In genomic region chr6:27501187-27501586, GRCh38 we compare ENCODE assay signal across 17 cellular contexts. TPM values are rescaled to one million over a fixed set of nuclear protein-coding genes. Genes with fewer than 3 reads are reported as not detected.
DNase-seq lines count a peak whose midpoint lies in the region; ATAC-seq and TF ChIP-seq lines count a peak whose summit lies in the region.
"Had no signal": no experiment of that assay in that cellular context is flagged by ENCODE, and none has a peak within 500 bp of the region (broad histone marks: within the 10 kb centered on the region; RNA-seq: fewer than 3 reads in every experiment).

No MANE protein-coding gene starts in this region.

- H3K4me1 Mint-ChIP-seq in CD4-positive, alpha-beta T cell (ENCODE audit: low read depth), result peaks cover 50% of the 10 kb centered on the region
- H3K4me1 Mint-ChIP-seq in neural crest cell, result peaks cover 14% of the 10 kb centered on the region

- DNase-seq in CD4-positive, alpha-beta T cell, result no peak
- DNase-seq in PC-9 (no peak), neural crest cell (ENCODE audit: low read depth, low spot score) (no peak), left cardiac atrium (no peak)
- DNase-seq in stimulated activated CD4-positive, alpha-beta T cell treated with anti-CD3 and anti-CD28 coated beads, Interleukin-2, amount 100 ng/mL, for 24 hours, result no peak
- DNase-seq: CD8-positive, alpha-beta T cell; KG1; NCI-H1105; NCI-H146; NCI-H2029 treated with DMSO at 0.1 percent for 48 hours; NCI-H446; NCI-H526 treated with DMSO at 0.1 percent for 48 hours; SHP77 treated with DMSO at 0.1 percent for 48 hours; SK-N-SH had no signal

- CTCF ChIA-PET in CD4-positive, alpha-beta T cell (lab: Charles Lee), result no interaction called here
- CTCF ChIA-PET in PC-9 (lab: Charles Lee), result no interaction called here

- H3K36me3 Mint-ChIP-seq in CD4-positive, alpha-beta T cell (ENCODE audit: low read depth), result peaks cover 28% of the 10 kb centered on the region
- H3K36me3 Mint-ChIP-seq in neural crest cell (ENCODE audit: low read depth), result no peaks in the 10 kb centered on the region

- no peak overlapping the region; the same call in 1 of the 2 replicates for H2AFZ ChIP-seq in PC-9

- peaks cover 39% of the 10 kb centered on the region for H3F3A ChIP-seq in PC-9 (ENCODE audit: insufficient read depth, low read depth)

- peak overlapping the region; percentile 96 for H3K4me2 ChIP-seq in PC-9
- H3K4me2 ChIP-seq: SK-N-SH had no signal

- H3K36me3 ChIP-seq in HUES48 (ENCODE audit: control insufficient read depth, insufficient read depth, low read length) (no peaks in the 10 kb centered on the region), PC-9 (ENCODE audit: low read depth) (no peaks in the 10 kb centered on the region)

- no peak for TF ChIP-seq CTCF in CD4-positive, alpha-beta T cell (IDR thresholded peaks at IDR 0.05)
- TF ChIP-seq CTCF in PC-9 (conservative IDR thresholded peaks at IDR 0.05), result no peak
- no peak for TF ChIP-seq CTCF in neural crest cell (conservative IDR thresholded peaks at IDR 0.05)

- no TSS peak for BruUV-seq in PC-9 (replicated peaks; lab: Mats Ljungman, UMichigan)

- H3K9me3 ChIP-seq in CD4-positive, alpha-beta T cell (ENCODE audit: control insufficient read depth, low read length), result no peaks in the 10 kb centered on the region
- H3K9me3 ChIP-seq in HUES48 (ENCODE audit: control insufficient read depth, insufficient read depth, low read length), result no peaks in the 10 kb centered on the region
- H3K9me3 ChIP-seq in PC-9 (ENCODE audit: insufficient read depth, low read depth), result peaks cover under 1% of the 10 kb centered on the region; the same call in 1 of the 2 replicates
- H3K9me3 ChIP-seq: SK-N-SH had no signal

- H3K27me3 ChIP-seq in CD4-positive, alpha-beta T cell (ENCODE audit: control insufficient read depth, insufficient read depth, low read length), result peaks cover 21% of the 10 kb centered on the region
- H3K27me3 ChIP-seq in HUES48 (ENCODE audit: control insufficient read depth, insufficient read depth, low read length) (no peaks in the 10 kb centered on the region), PC-9 (ENCODE audit: insufficient read depth, low read depth) (no peaks in the 10 kb centered on the region)

- no peak for ATAC-seq in CD4-positive, alpha-beta T cell (ENCODE audit: poor library complexity)
- ATAC-seq in left cardiac atrium (no peak), HG03039 (IDR thresholded peaks at IDR 0.05; ENCODE audit: unreplicated experiment) (no peak)
- ATAC-seq: CD8-positive, alpha-beta T cell had no signal

- H3K4me3 ChIP-seq in HUES48 (ENCODE audit: low read depth, low read length) (peak overlapping the region; percentile 86; the same call in 1 of the 2 replicates), PC-9 (peak overlapping the region; percentile 73; the same call in 1 of the 2 replicates)

- no peaks in the 10 kb centered on the region for H3K79me2 ChIP-seq in PC-9 (ENCODE audit: low read depth)

- peak overlapping the region; percentile 78 for H3K4me3 Mint-ChIP-seq in CD4-positive, alpha-beta T cell
- H3K4me3 Mint-ChIP-seq in neural crest cell, result peak overlapping the region; percentile 69

- H3K9me2 ChIP-seq in PC-9 (ENCODE audit: insufficient read depth), result no peaks in the 10 kb centered on the region
- H3K9me2 ChIP-seq: SK-N-SH had no signal

- POLR2A ChIA-PET in CD4-positive, alpha-beta T cell (lab: Charles Lee), result interaction anchor here (2.0 kb wide), 1 partner anchor 22 kb away, joined by 29 read pairs; no protein-coding TSS in a partner anchor
- POLR2A ChIA-PET in PC-9 (lab: Charles Lee; ENCODE audit: unreplicated experiment), result no interaction called here

- peaks cover 46% of the 10 kb centered on the region for H3K27me3 Mint-ChIP-seq in CD4-positive, alpha-beta T cell
- H3K27me3 Mint-ChIP-seq in neural crest cell (ENCODE audit: low read depth), result peaks cover 94% of the 10 kb centered on the region

- peaks cover 2% of the 10 kb centered on the region for H3K9me3 Mint-ChIP-seq in CD4-positive, alpha-beta T cell
- no peaks in the 10 kb centered on the region for H3K9me3 Mint-ChIP-seq in neural crest cell
- H3K9me3 Mint-ChIP-seq: CD8-positive, alpha-beta T cell had no signal

- H3K27ac Mint-ChIP-seq in CD4-positive, alpha-beta T cell, result no peak overlapping the region
- no peak overlapping the region for H3K27ac Mint-ChIP-seq in neural crest cell (ENCODE audit: unreplicated experiment)
- H3K27ac Mint-ChIP-seq: CD8-positive, alpha-beta T cell had no signal

- no peaks in the 10 kb centered on the region for H4K20me1 ChIP-seq in PC-9 (ENCODE audit: insufficient read depth)

- H3K9ac ChIP-seq in HUES48 (ENCODE audit: low read depth, low read length), result no peak overlapping the region
- H3K9ac ChIP-seq: SK-N-SH had no signal

- no peak overlapping the region for H3K27ac ChIP-seq in CD4-positive, alpha-beta T cell (ENCODE audit: low read depth, low read length)
- H3K27ac ChIP-seq in HUES48 (ENCODE audit: low read depth, low read length) (no peak overlapping the region), PC-9 (no peak overlapping the region)
- H3K27ac ChIP-seq: RWPE1 had no signal

- H3K4me1 ChIP-seq in HUES48 (ENCODE audit: control insufficient read depth, insufficient read depth, low read length), result peaks cover 9% of the 10 kb centered on the region
- H3K4me1 ChIP-seq in PC-9 (replicated peaks; ENCODE audit: insufficient read depth), result peaks cover 16% of the 10 kb centered on the region

- intact Hi-C loops in CD4-positive, alpha-beta T cell (cut with DNase I, micrococcal nuclease), result loop anchor here in 1 of 2 experiments (5.0 kb wide), 1 partner anchor 401 kb away; no protein-coding TSS in a partner anchor
- intact Hi-C loops in PC-9 (cut with micrococcal nuclease; ENCODE audit: unreplicated experiment) (loop anchor here (5.0 to 10.0 kb wide), 3 partner anchors 106 to 286 kb away; partner anchors contain the start of gene POM121L2), left cardiac atrium (cut with DNase I) (no loop called here)

RNA-seq across cellular contexts. Expression of gene ZNF184, which starts 28.3 kb away (rescaled TPM):
- 10 to 100 TPM; 19.6 to 21.1 TPM for total RNA-seq in CD4-positive, alpha-beta T cell
- total RNA-seq in PC-9 (2021), result 7.0 and 8.8 TPM in 2 replicates
- 15.7 and 16.7 TPM in 2 replicates for total RNA-seq in neural crest cell
- 1 to 10 TPM; 3.5 to 4.3 TPM for total RNA-seq in left cardiac atrium
